In the genomic region with DNA sequence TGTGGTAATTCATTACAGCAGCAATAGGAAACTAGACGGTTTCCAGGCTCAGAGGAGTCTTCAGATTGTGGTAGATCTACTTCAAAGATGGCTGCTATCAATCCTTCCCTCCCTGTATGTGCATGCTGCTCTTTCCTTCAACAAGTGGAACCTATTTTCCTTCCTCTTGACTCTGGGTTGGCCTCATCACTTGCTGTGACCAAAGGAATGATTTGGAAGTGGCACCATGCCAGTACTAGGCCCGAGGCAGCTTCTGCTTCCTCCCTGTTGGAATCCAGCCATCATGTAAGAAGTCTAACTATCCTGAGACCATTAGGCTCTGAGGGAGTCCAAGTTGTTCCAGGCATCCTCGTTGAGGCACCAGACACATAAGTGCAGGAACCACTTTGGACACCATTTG, we compare ENCODE assay signal across 23 cellular contexts. TPM values are rescaled to one million over a fixed set of nuclear protein-coding genes. Genes with fewer than 3 reads are reported as not detected.
A peak's percentile ranks its signal among the peaks of the same experiment; 100 is the strongest.
DNase-seq lines count a peak whose midpoint lies in the region; ATAC-seq lines count a peak whose summit lies in the region.
"Had no signal": no experiment of that assay in that cellular context is flagged by ENCODE, and none has a peak within 500 bp of the region (broad histone marks: within the 10 kb centered on the region; RNA-seq: fewer than 3 reads in every experiment).

No MANE protein-coding gene starts in this region.

- H3K4me3 ChIP-seq in SJCRH30: no peak overlapping the region

- no peaks in the 10 kb centered on the region for H3K36me3 ChIP-seq in SJCRH30

- peak; percentile 12 for DNase-seq in Daoy (ENCODE audit: low read depth)
- DNase-seq in M059J (ENCODE audit: low read depth): peak; percentile 20
- DNase-seq in SJCRH30: peak; percentile 33 to 53
- DNase-seq in dermis blood vessel endothelial cell: peak; percentile 8
- no peak for DNase-seq in NCI-H2107 (lab: John Stamatoyannopoulos, UW)
- DNase-seq: C1 segment of cervical spinal cord; CD8-positive, alpha-beta memory T cell; DND-41; GF-D8; GOT3; Karpas-422; MM.1S; NCI-H1092 treated with DMSO at 0.1 percent for 48 hours; NCI-H146; NCI-H2029 treated with DMSO at 0.1 percent for 48 hours; NCI-H2227 treated with DMSO at 0.1 percent for 48 hours; NCI-H524 treated with DMSO at 0.1 percent for 48 hours; SHP77; SK-N-SH; T-helper 1 cell had no signal

- H3K9me3 ChIP-seq in SJCRH30 (replicated peaks): no peaks in the 10 kb centered on the region
- H3K9me3 ChIP-seq: SK-N-SH had no signal

- H3K27me3 ChIP-seq in SJCRH30: no peaks in the 10 kb centered on the region

- H3K4me1 ChIP-seq in SJCRH30: no peaks in the 10 kb centered on the region

- no peak for ATAC-seq in GM19467 (IDR thresholded peaks at IDR 0.05; ENCODE audit: unreplicated experiment)
- ATAC-seq in GM21390 (IDR thresholded peaks at IDR 0.05; ENCODE audit: unreplicated experiment): no peak
- ATAC-seq: HCT116 had no signal

- H3K27ac ChIP-seq in SJCRH30: no peak overlapping the region

RNA-seq across cellular contexts. Expression of gene MCTP1, which starts 46.5 kb away (rescaled TPM):
- total RNA-seq in Daoy (2014; rRNA removed; shearing (Covaris generic)): 11.3 and 14.3 TPM in 2 replicates
- total RNA-seq in M059J (2014; rRNA removed; shearing (Covaris generic)): 0.02 TPM in 1 of 2 replicates, not detected in the other
- 1.7 and 1.8 TPM in 2 replicates for total RNA-seq in SJCRH30 (2014; rRNA removed; shearing (Covaris generic))
- 191 and 255 TPM in 2 replicates for total RNA-seq in dermis blood vessel endothelial cell

RNA-seq across cellular contexts. Expression of gene FAM81B, which starts 59.8 kb away (rescaled TPM):
- not detected in 2 replicates for total RNA-seq in Daoy (2014; rRNA removed; shearing (Covaris generic))
- 0.54 TPM in 1 of 2 replicates, not detected in the other for total RNA-seq in M059J (2014; rRNA removed; shearing (Covaris generic))
- total RNA-seq in SJCRH30 (2014; rRNA removed; shearing (Covaris generic)): not detected in 2 replicates
- total RNA-seq in dermis blood vessel endothelial cell: not detected in 2 replicates
- total RNA-seq: CD8-positive, alpha-beta memory T cell had no signal

Comparison
In these comparisons a context has a peak if more than half of its experiments do, and no peak if none do; other contexts are left out.
1. RNA of gene MCTP1, which starts 46.5 kb away (total RNA-seq): 191 to 255 TPM in dermis blood vessel endothelial cell; 11.3 to 14.3 TPM in Daoy, 1.7 to 1.8 TPM in SJCRH30 and 0.02 TPM in M059J; every median in the first group is over 10 times any median in the second.